Comparison of ENCODE assay signal across 2 cellular contexts in the genomic region with DNA sequence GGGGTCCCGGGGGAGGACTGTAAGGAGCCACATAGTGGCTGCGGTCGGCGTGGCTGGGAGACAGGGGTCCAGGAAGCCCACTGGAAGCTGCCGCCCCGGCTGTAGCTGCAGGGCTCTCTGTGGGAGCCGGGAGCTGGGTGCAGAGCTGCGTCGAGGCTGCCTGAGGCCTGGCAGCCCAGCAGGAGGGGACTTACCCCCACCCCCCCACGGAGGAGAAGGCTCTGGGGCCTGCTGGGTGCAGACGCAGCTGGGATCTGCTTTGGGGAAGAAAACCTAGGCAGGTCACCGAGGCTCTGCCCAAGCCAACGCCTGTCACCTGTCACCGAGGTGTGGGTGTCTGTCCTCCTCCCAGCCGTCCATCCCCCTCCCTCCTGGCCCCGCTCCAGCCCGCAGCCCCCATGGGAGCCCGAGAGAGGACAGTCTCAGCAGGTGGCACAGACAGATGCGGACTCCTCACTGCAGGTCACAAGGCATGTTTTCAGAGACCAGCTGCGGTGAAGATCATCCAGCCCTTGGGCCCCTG.
TF ChIP-seq lines count a peak whose summit lies in the region.

No MANE protein-coding gene starts in this region.

TF ChIP-seq in IMR-90, 13 proteins besides CTCF, POLR2A, EP300 and RAD21:
- no peak for TF ChIP-seq MAZ (IDR thresholded peaks at IDR 0.05; ENCODE audit: borderline replicate concordance, low read depth, low read length)
- TF ChIP-seq, protein P1, sequence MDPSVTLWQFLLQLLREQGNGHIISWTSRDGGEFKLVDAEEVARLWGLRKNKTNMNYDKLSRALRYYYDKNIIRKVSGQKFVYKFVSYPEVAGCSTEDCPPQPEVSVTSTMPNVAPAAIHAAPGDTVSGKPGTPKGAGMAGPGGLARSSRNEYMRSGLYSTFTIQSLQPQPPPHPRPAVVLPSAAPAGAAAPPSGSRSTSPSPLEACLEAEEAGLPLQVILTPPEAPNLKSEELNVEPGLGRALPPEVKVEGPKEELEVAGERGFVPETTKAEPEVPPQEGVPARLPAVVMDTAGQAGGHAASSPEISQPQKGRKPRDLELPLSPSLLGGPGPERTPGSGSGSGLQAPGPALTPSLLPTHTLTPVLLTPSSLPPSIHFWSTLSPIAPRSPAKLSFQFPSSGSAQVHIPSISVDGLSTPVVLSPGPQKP (IDR thresholded peaks at IDR 0.05; ENCODE audit: borderline replicate concordance, low read depth, low read length): no peak
- TF ChIP-seq, protein P2, sequence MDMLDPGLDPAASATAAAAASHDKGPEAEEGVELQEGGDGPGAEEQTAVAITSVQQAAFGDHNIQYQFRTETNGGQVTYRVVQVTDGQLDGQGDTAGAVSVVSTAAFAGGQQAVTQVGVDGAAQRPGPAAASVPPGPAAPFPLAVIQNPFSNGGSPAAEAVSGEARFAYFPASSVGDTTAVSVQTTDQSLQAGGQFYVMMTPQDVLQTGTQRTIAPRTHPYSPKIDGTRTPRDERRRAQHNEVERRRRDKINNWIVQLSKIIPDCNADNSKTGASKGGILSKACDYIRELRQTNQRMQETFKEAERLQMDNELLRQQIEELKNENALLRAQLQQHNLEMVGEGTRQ (IDR thresholded peaks at IDR 0.05; ENCODE audit: low read depth, low read length): no peak
- TF ChIP-seq MXI1 (IDR thresholded peaks at IDR 0.05; ENCODE audit: borderline replicate concordance, low read depth, low read length): no peak
- no peak for TF ChIP-seq CHD1 (IDR thresholded peaks at IDR 0.05; ENCODE audit: low read depth, low read length)
- TF ChIP-seq BHLHE40 (IDR thresholded peaks at IDR 0.05; ENCODE audit: low read depth, low read length): no peak
- no peak for TF ChIP-seq FOS (IDR thresholded peaks at IDR 0.05; ENCODE audit: low read depth, low read length)
- TF ChIP-seq NFE2L2 (IDR thresholded peaks at IDR 0.05; ENCODE audit: low read depth, low read length): no peak
- TF ChIP-seq RFX5 (IDR thresholded peaks at IDR 0.05; ENCODE audit: low read depth, low read length): no peak
- TF ChIP-seq RCOR1 (IDR thresholded peaks at IDR 0.05; ENCODE audit: insufficient replicate concordance, low read length): no peak
- TF ChIP-seq CEBPB (IDR thresholded peaks at IDR 0.05; ENCODE audit: low read depth, low read length): no peak
- TF ChIP-seq MAFK (IDR thresholded peaks at IDR 0.05; ENCODE audit: low read depth, low read length): no peak
TF ChIP-seq in IMR-90: peak in this region for 0.

TF ChIP-seq in K562, 482 proteins besides CTCF, POLR2A, EP300 and RAD21:
- TF ChIP-seq KDM1A (IDR thresholded peaks at IDR 0.05): 0 out of 4 replicates have a peak, but pooled peaks of 1 of the 2 experiments have one; percentile 49
- 0 out of 2 replicates have a peak, but pooled peaks have one; percentile 20 for TF ChIP-seq NFIC (IDR thresholded peaks at IDR 0.05)
- TF ChIP-seq KLF10 (CRISPR knock-in tag; IDR thresholded peaks at IDR 0.05): no peak
